ENCODE assay signal across 25 cellular contexts in the genomic region with DNA sequence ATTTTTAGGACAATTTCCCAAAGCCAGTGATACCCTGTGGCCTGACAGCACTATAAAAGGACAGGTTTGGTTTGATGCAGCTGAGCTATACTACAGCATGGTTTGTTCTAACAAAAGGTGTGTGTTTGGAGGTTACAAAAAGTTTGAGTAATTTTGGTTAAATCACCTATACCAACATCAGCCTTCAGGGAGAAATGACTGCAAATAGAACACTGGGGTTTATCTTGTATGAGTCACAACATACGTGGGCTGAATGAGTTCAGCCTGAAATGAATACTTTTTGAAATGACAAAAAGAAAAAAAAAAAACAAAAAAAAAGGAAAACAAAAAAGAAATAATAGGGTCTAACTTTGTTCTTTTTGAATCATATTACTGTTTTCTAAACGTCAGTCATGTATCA.
"Had no signal": no experiment of that assay in that cellular context is flagged by ENCODE, and none has a peak within 500 bp of the region (broad histone marks: within the 10 kb centered on the region; RNA-seq: fewer than 3 reads in every experiment).

No MANE protein-coding gene starts in this region.

- H3K36me3 Mint-ChIP-seq: activated CD8-positive, alpha-beta memory T cell treated with anti-CD3 and anti-CD28 coated beads, Interleukin-2, amount 10 ng/mL, durations not matched to agents 7 days and 5 days; naive thymus-derived CD4-positive, alpha-beta T cell; stimulated activated naive B cell treated with anti-CD40 and anti-IgM and Interleukin-4, amounts not matched to agents 10 μg/mL and 1 μg/mL and 100 μg/mL, for 72 hours had no signal

- H3K4me1 Mint-ChIP-seq: activated CD4-positive, alpha-beta T cell treated with anti-CD3 and anti-CD28 coated beads, Interleukin-2, amount 10 ng/mL, durations not matched to agents 7 days and 5 days; activated CD8-positive, alpha-beta memory T cell treated with anti-CD3 and anti-CD28 coated beads, Interleukin-2, amount 10 ng/mL, durations not matched to agents 7 days and 5 days; activated naive CD8-positive, alpha-beta T cell treated with anti-CD3 and anti-CD28 coated beads, Interleukin-2, amount 50 U/mL, for 24 hours; naive thymus-derived CD4-positive, alpha-beta T cell; stimulated activated naive B cell treated with anti-CD40 and anti-IgM and Interleukin-4, amounts not matched to agents 10 μg/mL and 1 μg/mL and 100 μg/mL, for 72 hours had no signal

- H3K27ac Mint-ChIP-seq: activated CD4-positive, alpha-beta T cell treated with anti-CD3 and anti-CD28 coated beads, Interleukin-2, amount 10 ng/mL, durations not matched to agents 7 days and 5 days; activated CD8-positive, alpha-beta memory T cell treated with anti-CD3 and anti-CD28 coated beads, Interleukin-2, amount 10 ng/mL, durations not matched to agents 7 days and 5 days; activated CD8-positive, alpha-beta T cell treated with anti-CD3 and anti-CD28 coated beads for 36 hours; activated naive CD8-positive, alpha-beta T cell treated with anti-CD3 and anti-CD28 coated beads, Interleukin-2, amount 50 U/mL, for 24 hours; naive thymus-derived CD4-positive, alpha-beta T cell; stimulated activated naive B cell treated with anti-CD40 and anti-IgM and Interleukin-4, amounts not matched to agents 10 μg/mL and 1 μg/mL and 100 μg/mL, for 72 hours had no signal

- H3K27me3 Mint-ChIP-seq: activated CD4-positive, alpha-beta T cell treated with anti-CD3 and anti-CD28 coated beads, Interleukin-2, amount 10 ng/mL, durations not matched to agents 7 days and 5 days; activated CD8-positive, alpha-beta memory T cell treated with anti-CD3 and anti-CD28 coated beads, Interleukin-2, amount 10 ng/mL, durations not matched to agents 7 days and 5 days; activated CD8-positive, alpha-beta T cell treated with anti-CD3 and anti-CD28 coated beads for 36 hours; activated naive CD8-positive, alpha-beta T cell treated with anti-CD3 and anti-CD28 coated beads, Interleukin-2, amount 50 U/mL, for 24 hours; stimulated activated naive B cell treated with anti-CD40 and anti-IgM and Interleukin-4, amounts not matched to agents 10 μg/mL and 1 μg/mL and 100 μg/mL, for 72 hours had no signal

- FAIRE-seq: keratinocyte, TTC549 had no signal

- H3K4me3 ChIP-seq: gastroesophageal sphincter, heart left ventricle, lower lobe of right lung, upper lobe of left lung had no signal

- DNase-seq: activated CD4-positive, alpha-beta T cell treated with anti-CD3 and anti-CD28 coated beads, Interleukin-2, amount 10 ng/mL, durations not matched to agents 7 days and 5 days; activated CD4-positive, CD25-positive, alpha-beta regulatory T cell treated with anti-CD3 and anti-CD28 coated beads, Interleukin-2, amount 50 U/mL, for 72 hours; activated CD8-positive, alpha-beta memory T cell treated with anti-CD3 and anti-CD28 coated beads, Interleukin-2, amount 10 ng/mL, durations not matched to agents 7 days and 5 days; activated CD8-positive, alpha-beta T cell treated with anti-CD3 and anti-CD28 coated beads for 36 hours; activated gamma-delta T cell; activated naive CD4-positive, alpha-beta T cell treated with anti-CD3 and anti-CD28 coated beads, Interleukin-2, amount 50 U/mL, for 16 hours; activated naive CD8-positive, alpha-beta T cell treated with anti-CD3 and anti-CD28 coated beads, Interleukin-2, amount 50 U/mL, for 24 hours; activated T-cell treated with anti-CD3 and anti-CD28 coated beads for 4 hours; cerebellar nuclear complex; cortex of kidney; erythroblast; heart left ventricle; lower lobe of right lung; naive thymus-derived CD4-positive, alpha-beta T cell; occipital lobe; stimulated activated CD4-positive, alpha-beta T cell treated with anti-CD3 and anti-CD28 coated beads, Interleukin-2, amount 100 ng/mL, for 48 hours; stimulated activated CD8-positive, alpha-beta memory T cell treated with anti-CD3 and anti-CD28 coated beads, Interleukin-4, amount 100 ng/mL, for 48 hours; stimulated activated naive B cell treated with anti-CD40 and anti-IgM and Interleukin-4, amounts not matched to agents 10 μg/mL and 1 μg/mL and 100 μg/mL, for 72 hours; T-helper 1 cell; upper lobe of left lung; WERI-Rb-1 had no signal

- H3K4me3 Mint-ChIP-seq: activated CD4-positive, alpha-beta T cell treated with anti-CD3 and anti-CD28 coated beads, Interleukin-2, amount 10 ng/mL, durations not matched to agents 7 days and 5 days; activated CD8-positive, alpha-beta memory T cell treated with anti-CD3 and anti-CD28 coated beads, Interleukin-2, amount 10 ng/mL, durations not matched to agents 7 days and 5 days; activated CD8-positive, alpha-beta T cell treated with anti-CD3 and anti-CD28 coated beads for 36 hours; activated naive CD8-positive, alpha-beta T cell treated with anti-CD3 and anti-CD28 coated beads, Interleukin-2, amount 50 U/mL, for 24 hours; naive thymus-derived CD4-positive, alpha-beta T cell; neural crest cell; stimulated activated naive B cell treated with anti-CD40 and anti-IgM and Interleukin-4, amounts not matched to agents 10 μg/mL and 1 μg/mL and 100 μg/mL, for 72 hours had no signal

- H3K9me3 Mint-ChIP-seq: activated CD4-positive, alpha-beta T cell treated with anti-CD3 and anti-CD28 coated beads, Interleukin-2, amount 10 ng/mL, durations not matched to agents 7 days and 5 days; neural crest cell; stimulated activated naive B cell treated with anti-CD40 and anti-IgM and Interleukin-4, amounts not matched to agents 10 μg/mL and 1 μg/mL and 100 μg/mL, for 72 hours had no signal
